Comparison of ENCODE assay signal across 8 cellular contexts in genomic region chr1:186082235-186082937, GRCh38.
DNase-seq lines count a peak whose midpoint lies in the region; ATAC-seq lines count a peak whose summit lies in the region.

No MANE protein-coding gene starts in this region.

- intact Hi-C loops in activated T-helper 2 cell treated with anti-CD3 and anti-CD28 coated beads, Interferon-gamma antibody, Interleukin-2, Interleukin-4, amounts not matched to agents 10 μg/mL and 5 μg/mL and 100 μg/mL, durations not matched to agents 14 hours and 24 hours and 36 hours (cut with micrococcal nuclease) = no loop called here

- no peak overlapping the region for H3K4me3 Mint-ChIP-seq in activated T-helper 2 cell treated with anti-CD3 and anti-CD28 coated beads, Interferon-gamma antibody, Interleukin-2, Interleukin-4, amounts not matched to agents 10 μg/mL and 5 μg/mL and 100 μg/mL, durations not matched to agents 14 hours and 24 hours and 36 hours (ENCODE audit: low read depth)

- DNase-seq in AG08396 (ENCODE audit: low spot score) (peak; percentile 36), NCI-H1092 treated with DMSO at 0.1 percent for 48 hours (lab: John Stamatoyannopoulos, UW) (peak; percentile 96), SK-MEL-5 (ENCODE audit: low read depth, low spot score) (peak; percentile 99), fibroblast of gingiva (ENCODE audit: low read depth) (peak; percentile 66)
- no peak for DNase-seq in activated T-helper 2 cell treated with anti-CD3 and anti-CD28 coated beads, Interferon-gamma antibody, Interleukin-2, Interleukin-4, amounts not matched to agents 10 μg/mL and 5 μg/mL and 100 μg/mL, durations not matched to agents 14 hours and 24 hours and 36 hours (ENCODE audit: low spot score)

- no peak overlapping the region for H3K27ac Mint-ChIP-seq in activated T-helper 2 cell treated with anti-CD3 and anti-CD28 coated beads, Interferon-gamma antibody, Interleukin-2, Interleukin-4, amounts not matched to agents 10 μg/mL and 5 μg/mL and 100 μg/mL, durations not matched to agents 14 hours and 24 hours and 36 hours

- H3K9me3 Mint-ChIP-seq in activated T-helper 2 cell treated with anti-CD3 and anti-CD28 coated beads, Interferon-gamma antibody, Interleukin-2, Interleukin-4, amounts not matched to agents 10 μg/mL and 5 μg/mL and 100 μg/mL, durations not matched to agents 14 hours and 24 hours and 36 hours = no peaks in the 10 kb centered on the region

- H3K36me3 Mint-ChIP-seq in activated T-helper 2 cell treated with anti-CD3 and anti-CD28 coated beads, Interferon-gamma antibody, Interleukin-2, Interleukin-4, amounts not matched to agents 10 μg/mL and 5 μg/mL and 100 μg/mL, durations not matched to agents 14 hours and 24 hours and 36 hours (ENCODE audit: low read depth) = no peaks in the 10 kb centered on the region

- peaks cover 8% of the 10 kb centered on the region for H3K4me1 Mint-ChIP-seq in activated T-helper 2 cell treated with anti-CD3 and anti-CD28 coated beads, Interferon-gamma antibody, Interleukin-2, Interleukin-4, amounts not matched to agents 10 μg/mL and 5 μg/mL and 100 μg/mL, durations not matched to agents 14 hours and 24 hours and 36 hours (ENCODE audit: low read depth)

- ATAC-seq in GM18517 (IDR thresholded peaks at IDR 0.05; ENCODE audit: unreplicated experiment) = peak; percentile 66
- peak; percentile 60 for ATAC-seq in HG02884 (IDR thresholded peaks at IDR 0.05; ENCODE audit: unreplicated experiment)

- H3K27me3 Mint-ChIP-seq in activated T-helper 2 cell treated with anti-CD3 and anti-CD28 coated beads, Interferon-gamma antibody, Interleukin-2, Interleukin-4, amounts not matched to agents 10 μg/mL and 5 μg/mL and 100 μg/mL, durations not matched to agents 14 hours and 24 hours and 36 hours (ENCODE audit: low read depth) = no peaks in the 10 kb centered on the region

- H3K4me1 ChIP-seq in neuron (ENCODE audit: insufficient read depth, low read length) = peaks cover 12% of the 10 kb centered on the region

- peak overlapping the region; percentile 39 for H2AFZ ChIP-seq in neuron (ENCODE audit: low read depth, low read length)

- peak overlapping the region; percentile 19 for H3K4me3 ChIP-seq in neuron (ENCODE audit: low read length)

- no peaks in the 10 kb centered on the region for H3K36me3 ChIP-seq in neuron (ENCODE audit: insufficient read depth, low read length)

- H3K9me3 ChIP-seq in neuron (ENCODE audit: low read length) = no peaks in the 10 kb centered on the region

- no peaks in the 10 kb centered on the region for H3K27me3 ChIP-seq in neuron (ENCODE audit: insufficient read depth, low read length)

- in situ Hi-C loops in SK-MEL-5 (cut with HindIII; ENCODE audit: low pct_unique_long_range_greater_than_20kb, low sequenced_read_pairs) = no loop called here
